Comparison of ENCODE assay signal across 8 cellular contexts in genomic region chr10:51074238-51075028, GRCh38. TPM values are rescaled to one million over a fixed set of nuclear protein-coding genes. Genes with fewer than 3 reads are reported as not detected.
DNase-seq lines count a peak whose midpoint lies in the region; ATAC-seq, FAIRE-seq and TF ChIP-seq lines count a peak whose summit lies in the region.

PRKG1 (plus strand) TSS chr10:51074487.

- no peaks in the 10 kb centered on the region for H3K9me3 ChIP-seq in adrenal gland (replicated peaks in 1 of 3)
- no peaks in the 10 kb centered on the region for H3K9me3 ChIP-seq in neuron (ENCODE audit: low read length)

- H3K4me1 ChIP-seq in adrenal gland (replicated peaks in 1 of 2): peaks cover 7 to 16% of the 10 kb centered on the region in 2 donors
- peaks cover 12% of the 10 kb centered on the region for H3K4me1 ChIP-seq in neuron (ENCODE audit: insufficient read depth, low read length)

- DNase-seq in GM12892 (ENCODE audit: insufficient read length): peak; percentile 5
- DNase-seq in NCI-H1048 (lab: John Stamatoyannopoulos, UW): peak; percentile 23
- DNase-seq in adrenal gland: peak; percentile 71 to 89 (median 84)
- peak; percentile 88 for DNase-seq in Right ventricle myocardium superior
- no peak for DNase-seq in NCI-H2196 treated with DMSO at 0.1 percent for 48 hours (lab: John Stamatoyannopoulos, UW; ENCODE audit: unreplicated experiment)

- no peak for TF ChIP-seq CTCF in adrenal gland (IDR thresholded peaks at IDR 0.05)

- FAIRE-seq in GM12892 (lab: Jason Lieb, UNC): no peak

- H3K27ac ChIP-seq in adrenal gland: peak within 1 kb of the TSS in 4 of 5 donors; percentile 71 to 87 (median 85)

- H3K4me3 ChIP-seq in adrenal gland: peak within 1 kb of the TSS; percentile 51 to 71 (median 59)
- peak within 1 kb of the TSS; percentile 62 for H3K4me3 ChIP-seq in neuron (ENCODE audit: low read length)

- TF ChIP-seq POLR2A in GM12892 (IDR thresholded peaks at IDR 0.05; ENCODE audit: low read depth, low read length) (no peak), adrenal gland (IDR thresholded peaks at IDR 0.05) (peak in 1 of 2 donors; percentile 75)

- ATAC-seq in Right ventricle myocardium superior (ENCODE audit: poor library complexity): peak; percentile 95
- no peak for ATAC-seq in activated CD4-positive, CD25-positive, alpha-beta regulatory T cell treated with anti-CD3 and anti-CD28 coated beads, Interleukin-2, amount 50 U/mL, for 24 hours
- ATAC-seq in HG03520 (IDR thresholded peaks at IDR 0.05; ENCODE audit: unreplicated experiment): no peak

- WGBS in adrenal gland, 4 donors: 0 to 3% (median 1%) methylated on average over 10 to 59 of the region's 59 CpGs

- H3K36me3 ChIP-seq in adrenal gland (replicated peaks in 1 of 2) (no peaks in the 10 kb centered on the region), neuron (ENCODE audit: insufficient read depth, low read length) (no peaks in the 10 kb centered on the region)

- H2AFZ ChIP-seq in neuron (ENCODE audit: low read depth, low read length): peak within 1 kb of the TSS; percentile 85

- intact Hi-C loops in adrenal gland (cut with DNase I) (loop anchor here in 1 of 2 donors (10.0 kb wide), 1 partner anchor 170 kb away; no protein-coding TSS in a partner anchor), Right ventricle myocardium superior (cut with DNase I) (loop anchor here (10.0 kb wide), 2 partner anchors 170 to 340 kb away; no protein-coding TSS in a partner anchor)

- no peaks in the 10 kb centered on the region for H3K27me3 ChIP-seq in adrenal gland
- H3K27me3 ChIP-seq in neuron (ENCODE audit: insufficient read depth, low read length): no peaks in the 10 kb centered on the region

RNA-seq across cellular contexts. Expression of gene PRKG1, which starts in this region (rescaled TPM):
- polyA plus RNA-seq in GM12892 (2012; ENCODE audit: missing spikeins): not detected
- total RNA-seq in adrenal gland: 100 to 1,000 TPM in 1 of 8 donors, 10 to 100 TPM in 7; 26.1 to 104 (median 57.5) TPM
- polyA plus RNA-seq in adrenal gland: 10 to 100 TPM in 2 of 3 donors, 1 to 10 TPM in 1; 6.9 to 15.5 (median 14.4) TPM
- 28.2 TPM for total RNA-seq in Right ventricle myocardium superior
